Comparison of ENCODE assay signal across 18 cellular contexts in the genomic region with DNA sequence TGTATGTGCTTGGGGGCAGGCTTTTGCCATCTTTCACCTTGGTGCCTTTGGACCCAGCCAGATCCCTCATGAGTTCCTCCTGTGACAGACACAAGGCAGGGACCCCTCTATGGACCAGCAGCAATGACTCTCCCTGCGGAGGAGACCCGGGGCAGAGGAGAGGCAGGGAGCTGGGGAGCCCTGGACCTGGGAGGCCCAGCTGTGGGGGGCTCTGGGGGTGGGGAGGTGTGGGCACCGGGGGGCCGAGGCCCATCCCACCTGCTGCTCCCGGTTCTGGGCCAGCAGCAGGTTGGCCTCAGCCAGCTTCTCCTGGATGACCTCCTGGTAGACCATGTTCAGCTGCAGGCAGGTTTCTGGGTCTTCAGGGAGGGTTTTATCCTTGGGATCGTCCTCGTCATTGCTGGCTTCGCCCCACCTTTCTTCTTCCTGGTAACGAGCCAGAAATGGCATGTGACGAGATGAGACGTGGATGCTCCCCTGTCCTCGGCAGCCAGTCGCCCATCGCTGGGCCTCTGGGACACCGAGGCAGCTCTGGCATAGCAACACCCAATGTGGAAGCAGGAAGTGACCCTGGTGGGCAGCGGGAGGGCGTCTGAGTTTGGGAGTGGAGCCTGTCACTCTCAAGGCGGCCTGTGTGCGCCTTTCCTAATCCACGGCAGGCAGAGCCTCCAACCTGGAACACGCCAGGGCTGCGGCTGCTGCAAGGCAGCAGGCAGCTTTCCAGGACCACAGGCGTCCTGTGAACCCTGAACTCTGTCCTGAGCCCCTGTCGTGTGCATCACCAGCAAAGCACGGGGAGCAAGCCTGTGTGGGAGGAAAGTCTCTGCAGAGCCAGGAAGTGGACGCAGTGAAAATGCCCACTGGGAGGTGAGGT. TPM values are rescaled to one million over a fixed set of nuclear protein-coding genes. Genes with fewer than 3 reads are reported as not detected.
DNase-seq lines count a peak whose midpoint lies in the region; ATAC-seq and TF ChIP-seq lines count a peak whose summit lies in the region.
"Had no signal": no experiment of that assay in that cellular context is flagged by ENCODE, and none has a peak within 500 bp of the region (broad histone marks: within the 10 kb centered on the region; RNA-seq: fewer than 3 reads in every experiment).

No MANE protein-coding gene starts in this region.

- no peaks in the 10 kb centered on the region for H3K27me3 ChIP-seq in right lobe of liver
- H3K27me3 ChIP-seq: BE2C had no signal

- TF ChIP-seq POLR2A in right lobe of liver (IDR thresholded peaks at IDR 0.05): peak; percentile 60

- H3K36me3 ChIP-seq in right lobe of liver: peaks cover 0 to 47% (median 10%) of the 10 kb centered on the region in 4 donors

- intact Hi-C loops in right lobe of liver (cut with DNase I): no loop called here

- DNase-seq in RWPE1 (ENCODE audit: low spot score) (no peak), right lobe of liver (peak; percentile 84 to 93 (median 92)), immature natural killer cell (no peak), EL (no peak)
- DNase-seq in central memory CD8-positive, alpha-beta T cell (ENCODE audit: low spot score in 2 of 2): no peak
- DNase-seq in stimulated activated naive B cell treated with anti-CD40 and anti-IgM and Interleukin-4, amounts not matched to agents 10 μg/mL and 1 μg/mL and 100 μg/mL, for 72 hours: no peak
- DNase-seq: BE2C; CD8-positive, alpha-beta T cell; COR-L47; DMS153; DMS79 treated with DMSO at 0.1 percent for 48 hours; GDM1; HCEC 1CT; HFFc6 had no signal

- no peaks in the 10 kb centered on the region for H3K27me3 Mint-ChIP-seq in central memory CD8-positive, alpha-beta T cell
- H3K27me3 Mint-ChIP-seq in stimulated activated naive B cell treated with anti-CD40 and anti-IgM and Interleukin-4, amounts not matched to agents 10 μg/mL and 1 μg/mL and 100 μg/mL, for 72 hours: no peaks in the 10 kb centered on the region
- peaks cover 1 to 7% (median 3%) of the 10 kb centered on the region in 3 donors for H3K27me3 Mint-ChIP-seq in immature natural killer cell (ENCODE audit: low read depth in 3 of 3)

- H3K9me3 Mint-ChIP-seq in central memory CD8-positive, alpha-beta T cell: no peaks in the 10 kb centered on the region
- H3K9me3 Mint-ChIP-seq in stimulated activated naive B cell treated with anti-CD40 and anti-IgM and Interleukin-4, amounts not matched to agents 10 μg/mL and 1 μg/mL and 100 μg/mL, for 72 hours: no peaks in the 10 kb centered on the region
- no peaks in the 10 kb centered on the region for H3K9me3 Mint-ChIP-seq in immature natural killer cell
- H3K9me3 Mint-ChIP-seq: CD8-positive, alpha-beta T cell; HFFc6 had no signal

- peaks cover 13% of the 10 kb centered on the region for H3K4me1 Mint-ChIP-seq in central memory CD8-positive, alpha-beta T cell
- H3K4me1 Mint-ChIP-seq in stimulated activated naive B cell treated with anti-CD40 and anti-IgM and Interleukin-4, amounts not matched to agents 10 μg/mL and 1 μg/mL and 100 μg/mL, for 72 hours: peaks cover 15 to 24% of the 10 kb centered on the region in 2 donors
- peaks cover 12 to 14% of the 10 kb centered on the region in 2 donors for H3K4me1 Mint-ChIP-seq in immature natural killer cell

- H3K27ac Mint-ChIP-seq in central memory CD8-positive, alpha-beta T cell (ENCODE audit: low read depth): peak overlapping the region; percentile 70
- H3K27ac Mint-ChIP-seq in stimulated activated naive B cell treated with anti-CD40 and anti-IgM and Interleukin-4, amounts not matched to agents 10 μg/mL and 1 μg/mL and 100 μg/mL, for 72 hours: peak overlapping the region; percentile 56
- no peak overlapping the region for H3K27ac Mint-ChIP-seq in immature natural killer cell
- H3K27ac Mint-ChIP-seq: CD8-positive, alpha-beta T cell; HFFc6 had no signal

- POLR2A ChIA-PET in RWPE1 (lab: Yijun Ruan, JAX; ENCODE audit: low non-redundant PET): no interaction called here

- no peak for ATAC-seq in central memory CD8-positive, alpha-beta T cell (replicated peaks; ENCODE audit: extremely low read depth, poor library complexity, severe bottlenecking)
- ATAC-seq in right lobe of liver: peak; percentile 76 to 82 (median 79)
- ATAC-seq in stimulated activated naive B cell treated with anti-CD40 and anti-IgM and Interleukin-4, amounts not matched to agents 10 μg/mL and 1 μg/mL and 100 μg/mL, for 72 hours (replicated peaks): no peak
- no peak for ATAC-seq in HG03095 (IDR thresholded peaks at IDR 0.05; ENCODE audit: unreplicated experiment)
- ATAC-seq: A549; CD8-positive, alpha-beta T cell had no signal

- CTCF ChIA-PET in RWPE1 (lab: Yijun Ruan, JAX): interaction anchor here (1.2 kb wide), 2 partner anchors 32 to 83 kb away, joined by 4 read pairs; partner anchors contain the start of gene DNLZ

- peaks cover 21% of the 10 kb centered on the region for H3K36me3 Mint-ChIP-seq in central memory CD8-positive, alpha-beta T cell (ENCODE audit: insufficient read depth)
- H3K36me3 Mint-ChIP-seq in stimulated activated naive B cell treated with anti-CD40 and anti-IgM and Interleukin-4, amounts not matched to agents 10 μg/mL and 1 μg/mL and 100 μg/mL, for 72 hours: peaks cover 29 to 62% of the 10 kb centered on the region in 2 donors
- peaks cover 5 to 13% (median 6%) of the 10 kb centered on the region in 3 donors for H3K36me3 Mint-ChIP-seq in immature natural killer cell

- TF ChIP-seq CTCF in RWPE1 (conservative IDR thresholded peaks at IDR 0.05; ENCODE audit: low read depth) (no peak), right lobe of liver (IDR thresholded peaks at IDR 0.05) (no peak)

- peaks cover 0 to 32% (median 13%) of the 10 kb centered on the region in 4 donors for H3K4me1 ChIP-seq in right lobe of liver

- WGBS in right lobe of liver (ENCODE audit: insufficient coverage, low coverage, low lambda C conversion rate, missing lambda C conversion rate): 54% methylated on average over 17 of the region's 26 CpGs

- no peak overlapping the region for H3K4me3 Mint-ChIP-seq in central memory CD8-positive, alpha-beta T cell
- H3K4me3 Mint-ChIP-seq in stimulated activated naive B cell treated with anti-CD40 and anti-IgM and Interleukin-4, amounts not matched to agents 10 μg/mL and 1 μg/mL and 100 μg/mL, for 72 hours: no peak overlapping the region
- H3K4me3 Mint-ChIP-seq in immature natural killer cell: no peak overlapping the region
- H3K4me3 Mint-ChIP-seq: CD14-positive monocyte; CD8-positive, alpha-beta T cell; HFFc6 had no signal

- H3K9me3 ChIP-seq in right lobe of liver: no peaks in the 10 kb centered on the region
- H3K9me3 ChIP-seq: A549, BE2C had no signal

- H3K4me3 ChIP-seq in right lobe of liver: no peak overlapping the region
- H3K4me3 ChIP-seq: A549 had no signal

- H3K27ac ChIP-seq in RWPE1 (peak overlapping the region; percentile 2; the same call in 1 of the 2 replicates), right lobe of liver (peak overlapping the region in 2 of 3 donors; percentile 77 to 78)
- H3K27ac ChIP-seq: A549, HL-60 had no signal

RNA-seq across cellular contexts. Expression of gene SNAPC4, which starts 4.4 kb away (rescaled TPM):
- total RNA-seq in right lobe of liver: 1 to 10 TPM; 3.8 to 6.5 (median 5.4) TPM
- 1 to 10 TPM in 2 of 3 donors, under 1 TPM in 1; 0.40 to 2.0 (median 1.0) TPM for polyA plus RNA-seq in immature natural killer cell

RNA-seq across cellular contexts. Expression of gene ENTR1, which starts 14.8 kb away (rescaled TPM):
- total RNA-seq in right lobe of liver: 10 to 100 TPM; 27.9 to 53.5 (median 35.4) TPM
- polyA plus RNA-seq in immature natural killer cell: 10 to 100 TPM in 1 of 3 donors, 1 to 10 TPM in 2; 5.7 to 11.5 (median 6.2) TPM

RNA-seq across cellular contexts. Expression of gene PMPCA, which starts 14.9 kb away (rescaled TPM):
- 10 to 100 TPM; 49.6 to 64.9 (median 52.8) TPM for total RNA-seq in right lobe of liver
- 10 to 100 TPM; 34.5 to 43.5 (median 42.6) TPM for polyA plus RNA-seq in immature natural killer cell

RNA-seq across cellular contexts. Expression of gene CARD9, which starts 22.1 kb away (rescaled TPM):
- 1 to 10 TPM in 3 of 6 experiments, under 1 TPM in 3; 0.48 to 1.6 (median 1.1) TPM for total RNA-seq in right lobe of liver
- polyA plus RNA-seq in immature natural killer cell: under 1 TPM in 2 of 3 donors, not detected in 1; 0.28 to 0.56 TPM

RNA-seq across cellular contexts. Expression of gene DNLZ, which starts 32.0 kb away (rescaled TPM):
- total RNA-seq in right lobe of liver: 10 to 100 TPM in 3 of 6 experiments, 1 to 10 TPM in 3; 5.0 to 26.0 (median 10.4) TPM
- polyA plus RNA-seq in immature natural killer cell: 10 to 100 TPM; 58.4 to 77.4 (median 61.8) TPM

Comparison
In these comparisons a context has a peak if more than half of its experiments do, and no peak if none do; other contexts are left out.
1. DNase-seq: peak in right lobe of liver (3 of 3); none in RWPE1 (single experiment), central memory CD8-positive, alpha-beta T cell (0 of 2), stimulated activated naive B cell treated with anti-CD40 and anti-IgM and Interleukin-4, amounts not matched to agents 10 μg/mL and 1 μg/mL and 100 μg/mL, for 72 hours (single experiment), immature natural killer cell (0 of 3) and EL (single experiment).
2. ATAC-seq: peak in right lobe of liver (4 of 4); none in central memory CD8-positive, alpha-beta T cell (single experiment), stimulated activated naive B cell treated with anti-CD40 and anti-IgM and Interleukin-4, amounts not matched to agents 10 μg/mL and 1 μg/mL and 100 μg/mL, for 72 hours (0 of 2) and HG03095 (single experiment).
3. H3K27ac Mint-ChIP-seq: peak in central memory CD8-positive, alpha-beta T cell (single experiment) and stimulated activated naive B cell treated with anti-CD40 and anti-IgM and Interleukin-4, amounts not matched to agents 10 μg/mL and 1 μg/mL and 100 μg/mL, for 72 hours (single experiment); none in immature natural killer cell (0 of 6).